9 cellular contexts compared by ENCODE assay signal in genomic region chr20:32445539-32446273, GRCh38.
DNase-seq lines count a peak whose midpoint lies in the region; ATAC-seq and TF ChIP-seq lines count a peak whose summit lies in the region.
"Had no signal": no experiment of that assay in that cellular context is flagged by ENCODE, and none has a peak within 500 bp of the region (broad histone marks: within the 10 kb centered on the region; RNA-seq: fewer than 3 reads in every experiment).

No MANE protein-coding gene starts in this region.

- H3K36me3 ChIP-seq in hepatocyte (replicated peaks; ENCODE audit: insufficient read depth, low read depth) (no peaks in the 10 kb centered on the region), stomach (peaks cover 15 to 84% (median 75%) of the 10 kb centered on the region in 4 donors)

- peaks cover 17% of the 10 kb centered on the region for H4K20me1 ChIP-seq in hepatocyte (ENCODE audit: insufficient read depth, poor library complexity, severe bottlenecking)

- H3K36me3 Mint-ChIP-seq in activated CD8-positive, alpha-beta memory T cell treated with anti-CD3 and anti-CD28 coated beads, Interleukin-2, amount 10 ng/mL, durations not matched to agents 7 days and 5 days: peaks cover 4% of the 10 kb centered on the region

- TF ChIP-seq CTCF in VCaP (conservative IDR thresholded peaks at IDR 0.05) (no peak), hepatocyte (IDR thresholded peaks at IDR 0.05; ENCODE audit: poor library complexity) (no peak), stomach (IDR thresholded peaks at IDR 0.05) (no peak)

- no peak overlapping the region for H3K4me3 Mint-ChIP-seq in activated CD8-positive, alpha-beta memory T cell treated with anti-CD3 and anti-CD28 coated beads, Interleukin-2, amount 10 ng/mL, durations not matched to agents 7 days and 5 days

- no peak for TF ChIP-seq EP300 in stomach (IDR thresholded peaks at IDR 0.05)

- no peak overlapping the region for H3K4me3 ChIP-seq in hepatocyte
- H3K4me3 ChIP-seq in stomach: no peak overlapping the region

- peak overlapping the region; percentile 15; the same call in 1 of the 2 replicates for H3K27ac ChIP-seq in VCaP
- peak overlapping the region; percentile 8 for H3K27ac ChIP-seq in hepatocyte
- H3K27ac ChIP-seq in stomach: peak overlapping the region in 2 of 5 donors; percentile 4 to 11

- no peak for DNase-seq in activated CD8-positive, alpha-beta memory T cell treated with anti-CD3 and anti-CD28 coated beads, Interleukin-2, amount 10 ng/mL, durations not matched to agents 7 days and 5 days
- DNase-seq in activated CD8-positive, alpha-beta memory T cell treated with anti-CD3 and anti-CD28 coated beads for 24 hours: no peak
- DNase-seq in hepatocyte (ENCODE audit: low spot score) (peak; percentile 61), stomach (peak; percentile 20), UCSD-AML1 (lab: John Stamatoyannopoulos, UW; ENCODE audit: unreplicated experiment) (no peak)
- no peak for DNase-seq in stimulated activated naive CD4-positive, alpha-beta T cell treated with Interleukin-2 at 50 U/mL for 16 hours (lab: John Stamatoyannopoulos, UW)
- DNase-seq: Calu3 had no signal

- no peak overlapping the region for H3K4me2 ChIP-seq in hepatocyte

- CTCF ChIA-PET in activated CD8-positive, alpha-beta memory T cell treated with anti-CD3 and anti-CD28 coated beads, Interleukin-2, amount 10 ng/mL, durations not matched to agents 7 days and 5 days (lab: Charles Lee): no interaction called here

- TF ChIP-seq POLR2A in stomach (IDR thresholded peaks at IDR 0.05): no peak

- no peaks in the 10 kb centered on the region for H3K9me2 ChIP-seq in hepatocyte (replicated peaks; ENCODE audit: insufficient read depth)

- no peaks in the 10 kb centered on the region for H3K9me3 Mint-ChIP-seq in activated CD8-positive, alpha-beta memory T cell treated with anti-CD3 and anti-CD28 coated beads, Interleukin-2, amount 10 ng/mL, durations not matched to agents 7 days and 5 days (ENCODE audit: low read depth)

- peaks cover 38% of the 10 kb centered on the region for H3K79me2 ChIP-seq in hepatocyte

- peak; percentile 32 for ATAC-seq in activated CD8-positive, alpha-beta memory T cell treated with anti-CD3 and anti-CD28 coated beads, Interleukin-2, amount 10 ng/mL, durations not matched to agents 7 days and 5 days
- no peak for ATAC-seq in GM21825 (IDR thresholded peaks at IDR 0.05; ENCODE audit: unreplicated experiment)

- H2AFZ ChIP-seq in hepatocyte: no peak overlapping the region

- intact Hi-C loops in stomach (cut with DNase I; ENCODE audit: low total_unique reads): no loop called here

- peaks cover 20% of the 10 kb centered on the region for H3K4me1 ChIP-seq in hepatocyte (ENCODE audit: insufficient read depth)
- H3K4me1 ChIP-seq in stomach: peaks cover 17 to 61% (median 33%) of the 10 kb centered on the region in 4 donors

- no peaks in the 10 kb centered on the region for H3K27me3 ChIP-seq in hepatocyte
- H3K27me3 ChIP-seq in stomach: no peaks in the 10 kb centered on the region

- WGBS in hepatocyte (ENCODE audit: low lambda C conversion rate, missing lambda C conversion rate): 62% methylated on average over 12 of the region's 12 CpGs
- WGBS in stomach, 5 donors: 47 to 60% (median 52%) methylated on average over 11 to 12 of the region's 12 CpGs

- peaks cover 15% of the 10 kb centered on the region for H3K4me1 Mint-ChIP-seq in activated CD8-positive, alpha-beta memory T cell treated with anti-CD3 and anti-CD28 coated beads, Interleukin-2, amount 10 ng/mL, durations not matched to agents 7 days and 5 days

- H3K27ac Mint-ChIP-seq in activated CD8-positive, alpha-beta memory T cell treated with anti-CD3 and anti-CD28 coated beads, Interleukin-2, amount 10 ng/mL, durations not matched to agents 7 days and 5 days: no peak overlapping the region

- no peaks in the 10 kb centered on the region for H3K27me3 Mint-ChIP-seq in activated CD8-positive, alpha-beta memory T cell treated with anti-CD3 and anti-CD28 coated beads, Interleukin-2, amount 10 ng/mL, durations not matched to agents 7 days and 5 days

- H3K9me3 ChIP-seq in hepatocyte (ENCODE audit: low read depth) (no peaks in the 10 kb centered on the region), stomach (no peaks in the 10 kb centered on the region)

Comparison
In these comparisons a context has a peak if more than half of its experiments do, and no peak if none do; other contexts are left out.
1. DNase-seq: peak in hepatocyte (single experiment) and stomach (single experiment); none in activated CD8-positive, alpha-beta memory T cell treated with anti-CD3 and anti-CD28 coated beads, Interleukin-2, amount 10 ng/mL, durations not matched to agents 7 days and 5 days (single experiment), activated CD8-positive, alpha-beta memory T cell treated with anti-CD3 and anti-CD28 coated beads for 24 hours (single experiment), stimulated activated naive CD4-positive, alpha-beta T cell treated with Interleukin-2 at 50 U/mL for 16 hours (single experiment) and UCSD-AML1 (single experiment).